8 cellular contexts compared by ENCODE assay signal in genomic region chr21:44880762-44881585, GRCh38. TPM values are rescaled to one million over a fixed set of nuclear protein-coding genes. Genes with fewer than 3 reads are reported as not detected.
DNase-seq lines count a peak whose midpoint lies in the region; ATAC-seq, FAIRE-seq and TF ChIP-seq lines count a peak whose summit lies in the region.

No MANE protein-coding gene starts in this region.

- no peaks in the 10 kb centered on the region for H3K27me3 ChIP-seq in endothelial cell of umbilical vein (ENCODE audit: control insufficient read depth in 2 of 2, insufficient read depth in 2 of 2, low read length in 2 of 2)

- H2AFZ ChIP-seq in endothelial cell of umbilical vein (ENCODE audit: low read depth, low read length): peak overlapping the region; percentile 34

- POLR2A ChIA-PET in endothelial cell of umbilical vein (lab: Charles Lee): no interaction called here

- peak; percentile 95 for DNase-seq in RCC 7860 (ENCODE audit: low spot score)
- DNase-seq in endothelial cell of umbilical vein (ENCODE audit: low read depth, low spot score): peak; percentile 94
- peak; percentile 83 for DNase-seq in pulmonary artery endothelial cell (ENCODE audit: low read depth, low spot score)
- DNase-seq in activated effector memory CD4-positive, alpha-beta T cell treated with Interleukin-2 at 50 U/mL for 16 hours: no peak
- no peak for DNase-seq in NCI-H146 (lab: John Stamatoyannopoulos, UW)
- DNase-seq in stimulated activated CD4-positive, alpha-beta T cell treated with anti-CD3 and anti-CD28 coated beads, Interleukin-15, amount 100 ng/mL, for 24 hours: no peak

- intact Hi-C loops in endothelial cell of umbilical vein (cut with micrococcal nuclease): loop anchor here (1.0 kb wide), 2 partner anchors 8 to 30 kb away; partner anchors contain the start of gene PTTG1IP

- CTCF ChIA-PET in endothelial cell of umbilical vein (lab: Charles Lee): interaction anchor here (0.6 to 7.1 kb wide), 13 partner anchors 9 to 257 kb away, joined by 3 to 47 read pairs (median 4); no protein-coding TSS in a partner anchor

- TF ChIP-seq POLR2A in endothelial cell of umbilical vein (IDR thresholded peaks at IDR 0.05; ENCODE audit: low read depth, low read length): peak; percentile 35

- dilution Hi-C loops in endothelial cell of umbilical vein (cut with MboI; ENCODE audit: extremely low pct_ligation_motif_present, low sequenced_read_pairs): no loop called here

- no peaks in the 10 kb centered on the region for H3K9me3 ChIP-seq in endothelial cell of umbilical vein (replicated peaks; ENCODE audit: control insufficient read depth, insufficient read depth, low read length)

- peak overlapping the region; percentile 58 for H3K4me2 ChIP-seq in endothelial cell of umbilical vein (ENCODE audit: insufficient read depth, low read length)

- no peaks in the 10 kb centered on the region for H3K36me3 ChIP-seq in endothelial cell of umbilical vein (ENCODE audit: control insufficient read depth in 2 of 2, extremely low read depth in 1 of 2, insufficient read depth in 2 of 2, low read length in 2 of 2)

- no TSS peak for BruUV-seq in endothelial cell of umbilical vein (replicated peaks; lab: Mats Ljungman, UMichigan)

- TF ChIP-seq CTCF in endothelial cell of umbilical vein (IDR thresholded peaks at IDR 0.05; ENCODE audit: extremely low read depth in 1 of 2, insufficient read depth in 1 of 2, low read depth in 1 of 2, low read length in 2 of 2): no peak

- FAIRE-seq in RCC 7860 (lab: Jason Lieb, UNC) (peak; percentile 81), endothelial cell of umbilical vein (lab: Jason Lieb, UNC) (peak; percentile 91)

- H3K4me3 ChIP-seq in endothelial cell of umbilical vein (replicated peaks in 1 of 3; ENCODE audit: insufficient read depth in 1 of 3, low read depth in 1 of 3, low read length in 3 of 3): no peak overlapping the region

- H3K9me1 ChIP-seq in endothelial cell of umbilical vein (replicated peaks; ENCODE audit: control insufficient read depth, extremely low read depth, insufficient read depth, low read length): no peaks in the 10 kb centered on the region

- no peaks in the 10 kb centered on the region for H3K79me2 ChIP-seq in endothelial cell of umbilical vein (ENCODE audit: control insufficient read depth, insufficient read depth, low read length)

- H3K27ac ChIP-seq in endothelial cell of umbilical vein (ENCODE audit: insufficient read depth, low read depth, low read length): peak overlapping the region; percentile 98

- no peaks in the 10 kb centered on the region for H4K20me1 ChIP-seq in endothelial cell of umbilical vein (replicated peaks; ENCODE audit: control insufficient read depth, extremely low read depth, insufficient read depth, low read length)

- H3K4me1 ChIP-seq in endothelial cell of umbilical vein (ENCODE audit: control insufficient read depth, extremely low read depth, insufficient read depth, low read length): peaks cover 45% of the 10 kb centered on the region

- H3K9ac ChIP-seq in endothelial cell of umbilical vein (replicated peaks; ENCODE audit: extremely low read depth, insufficient read depth, low read length): peak overlapping the region; percentile 63

- peak; percentile 54 for ATAC-seq in GM18907 (IDR thresholded peaks at IDR 0.05; ENCODE audit: unreplicated experiment)
- ATAC-seq in HG02623 (IDR thresholded peaks at IDR 0.05; ENCODE audit: unreplicated experiment): no peak

TF ChIP-seq in endothelial cell of umbilical vein, 7 proteins besides CTCF, POLR2A, EP300 and RAD21:
- peak; percentile 49 for TF ChIP-seq FOS (IDR thresholded peaks at IDR 0.05; ENCODE audit: borderline replicate concordance, insufficient read depth, low read length)
- TF ChIP-seq GATA2 (IDR thresholded peaks at IDR 0.05; ENCODE audit: insufficient read depth, insufficient read length, low read depth, low read length): peak; percentile 44
- no peak for TF ChIP-seq EZH2 (IDR thresholded peaks at IDR 0.05; ENCODE audit: borderline replicate concordance, low read depth, low read length, severe bottlenecking)
- peak; percentile 77 for TF ChIP-seq POLR2AphosphoS5 (IDR thresholded peaks at IDR 0.05; ENCODE audit: insufficient read depth, low read depth, low read length)
- TF ChIP-seq, protein P1, sequence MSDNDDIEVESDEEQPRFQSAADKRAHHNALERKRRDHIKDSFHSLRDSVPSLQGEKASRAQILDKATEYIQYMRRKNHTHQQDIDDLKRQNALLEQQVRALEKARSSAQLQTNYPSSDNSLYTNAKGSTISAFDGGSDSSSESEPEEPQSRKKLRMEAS (IDR thresholded peaks at IDR 0.05; ENCODE audit: insufficient read depth, insufficient read length): no peak
- peak; percentile 58 for TF ChIP-seq JUN (IDR thresholded peaks at IDR 0.05; ENCODE audit: borderline replicate concordance, insufficient read depth, insufficient read length, low read depth)

RNA-seq across cellular contexts. Expression of gene PTTG1IP, which starts 7.5 kb away (rescaled TPM):
- total RNA-seq in endothelial cell of umbilical vein (406 and 415 TPM in 2 replicates), pulmonary artery endothelial cell (324 and 432 TPM in 2 replicates)
- 313 and 342 TPM in 2 replicates for polyA plus RNA-seq in endothelial cell of umbilical vein
- polyA plus RNA-seq in endothelial cell of umbilical vein (2011; cell fraction: cytosol; rRNA removed): 289 and 309 TPM in 2 replicates
- polyA plus RNA-seq in endothelial cell of umbilical vein (2011; cell fraction: nucleus; rRNA removed): 194 and 204 TPM in 2 replicates
- polyA plus RNA-seq in endothelial cell of umbilical vein (2012): 314 and 368 TPM in 2 replicates
- polyA minus RNA-seq in endothelial cell of umbilical vein: 267 and 299 TPM in 2 replicates
- 103 TPM for polyA minus RNA-seq in endothelial cell of umbilical vein (2011; cell fraction: cytosol; rRNA and poly(A)+ RNA removed)
- 77.5 and 96.0 TPM in 2 replicates for polyA minus RNA-seq in endothelial cell of umbilical vein (2011; cell fraction: nucleus; rRNA and poly(A)+ RNA removed)

RNA-seq across cellular contexts. Expression of gene ITGB2, which starts 39.7 kb away (rescaled TPM):
- total RNA-seq in endothelial cell of umbilical vein (0.65 and 0.91 TPM in 2 replicates), pulmonary artery endothelial cell (0.07 and 0.13 TPM in 2 replicates)
- 0.39 and 0.59 TPM in 2 replicates for polyA plus RNA-seq in endothelial cell of umbilical vein
- polyA plus RNA-seq in endothelial cell of umbilical vein (2011; cell fraction: cytosol; rRNA removed): 0.26 and 0.87 TPM in 2 replicates
- polyA plus RNA-seq in endothelial cell of umbilical vein (2011; cell fraction: nucleus; rRNA removed): 0.30 and 0.48 TPM in 2 replicates
- 0.94 and 1.9 TPM in 2 replicates for polyA plus RNA-seq in endothelial cell of umbilical vein (2012)
- 0.19 TPM in 1 of 2 replicates, not detected in the other for polyA minus RNA-seq in endothelial cell of umbilical vein
- 0.72 TPM for polyA minus RNA-seq in endothelial cell of umbilical vein (2011; cell fraction: cytosol; rRNA and poly(A)+ RNA removed)
- polyA minus RNA-seq in endothelial cell of umbilical vein (2011; cell fraction: nucleus; rRNA and poly(A)+ RNA removed): 0.58 TPM in 1 of 2 replicates, not detected in the other

RNA-seq across cellular contexts. Expression of gene SLX9, which starts 58.9 kb away (rescaled TPM):
- total RNA-seq in endothelial cell of umbilical vein (46.4 and 50.6 TPM in 2 replicates), pulmonary artery endothelial cell (33.6 and 33.8 TPM in 2 replicates)
- polyA plus RNA-seq in endothelial cell of umbilical vein: 27.0 and 27.7 TPM in 2 replicates
- polyA plus RNA-seq in endothelial cell of umbilical vein (2011; cell fraction: cytosol; rRNA removed): 22.2 and 31.4 TPM in 2 replicates
- 12.9 and 19.4 TPM in 2 replicates for polyA plus RNA-seq in endothelial cell of umbilical vein (2011; cell fraction: nucleus; rRNA removed)
- 22.1 and 31.0 TPM in 2 replicates for polyA plus RNA-seq in endothelial cell of umbilical vein (2012)
- 5.8 and 7.4 TPM in 2 replicates for polyA minus RNA-seq in endothelial cell of umbilical vein
- 43.1 TPM for polyA minus RNA-seq in endothelial cell of umbilical vein (2011; cell fraction: cytosol; rRNA and poly(A)+ RNA removed)
- polyA minus RNA-seq in endothelial cell of umbilical vein (2011; cell fraction: nucleus; rRNA and poly(A)+ RNA removed): 2.3 and 5.7 TPM in 2 replicates

Comparison
In these comparisons a context has a peak if more than half of its experiments do, and no peak if none do; other contexts are left out.
1. DNase-seq: peak in RCC 7860 (single experiment), endothelial cell of umbilical vein (single experiment) and pulmonary artery endothelial cell (single experiment); none in activated effector memory CD4-positive, alpha-beta T cell treated with Interleukin-2 at 50 U/mL for 16 hours (single experiment), NCI-H146 (single experiment) and stimulated activated CD4-positive, alpha-beta T cell treated with anti-CD3 and anti-CD28 coated beads, Interleukin-15, amount 100 ng/mL, for 24 hours (single experiment).